ENCODE assay signal across 2 cellular contexts in the genomic region with DNA sequence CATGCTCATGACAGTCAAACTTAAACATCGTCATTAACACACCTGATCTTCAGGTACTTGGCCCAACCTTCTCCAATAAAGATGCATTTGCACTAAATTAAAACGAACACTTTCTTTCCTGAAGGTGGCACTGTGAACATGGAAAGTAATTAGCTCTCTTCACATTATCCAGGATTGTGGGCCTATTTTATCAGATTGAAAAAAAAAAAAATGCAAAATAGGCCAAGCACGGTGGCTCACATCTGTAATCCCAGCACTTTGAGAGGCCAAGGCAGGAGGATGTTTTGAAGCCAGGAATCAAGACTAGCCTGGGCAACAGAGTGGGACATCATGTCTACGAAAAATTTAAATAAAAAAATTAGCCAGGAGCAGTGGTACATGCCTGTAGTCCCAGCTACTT.
TF ChIP-seq lines count a peak whose summit lies in the region.

No MANE protein-coding gene starts in this region.

TF ChIP-seq in SK-N-SH, 30 proteins besides CTCF, POLR2A, EP300 and RAD21 (continued from another document):
- TF ChIP-seq, protein P1, sequence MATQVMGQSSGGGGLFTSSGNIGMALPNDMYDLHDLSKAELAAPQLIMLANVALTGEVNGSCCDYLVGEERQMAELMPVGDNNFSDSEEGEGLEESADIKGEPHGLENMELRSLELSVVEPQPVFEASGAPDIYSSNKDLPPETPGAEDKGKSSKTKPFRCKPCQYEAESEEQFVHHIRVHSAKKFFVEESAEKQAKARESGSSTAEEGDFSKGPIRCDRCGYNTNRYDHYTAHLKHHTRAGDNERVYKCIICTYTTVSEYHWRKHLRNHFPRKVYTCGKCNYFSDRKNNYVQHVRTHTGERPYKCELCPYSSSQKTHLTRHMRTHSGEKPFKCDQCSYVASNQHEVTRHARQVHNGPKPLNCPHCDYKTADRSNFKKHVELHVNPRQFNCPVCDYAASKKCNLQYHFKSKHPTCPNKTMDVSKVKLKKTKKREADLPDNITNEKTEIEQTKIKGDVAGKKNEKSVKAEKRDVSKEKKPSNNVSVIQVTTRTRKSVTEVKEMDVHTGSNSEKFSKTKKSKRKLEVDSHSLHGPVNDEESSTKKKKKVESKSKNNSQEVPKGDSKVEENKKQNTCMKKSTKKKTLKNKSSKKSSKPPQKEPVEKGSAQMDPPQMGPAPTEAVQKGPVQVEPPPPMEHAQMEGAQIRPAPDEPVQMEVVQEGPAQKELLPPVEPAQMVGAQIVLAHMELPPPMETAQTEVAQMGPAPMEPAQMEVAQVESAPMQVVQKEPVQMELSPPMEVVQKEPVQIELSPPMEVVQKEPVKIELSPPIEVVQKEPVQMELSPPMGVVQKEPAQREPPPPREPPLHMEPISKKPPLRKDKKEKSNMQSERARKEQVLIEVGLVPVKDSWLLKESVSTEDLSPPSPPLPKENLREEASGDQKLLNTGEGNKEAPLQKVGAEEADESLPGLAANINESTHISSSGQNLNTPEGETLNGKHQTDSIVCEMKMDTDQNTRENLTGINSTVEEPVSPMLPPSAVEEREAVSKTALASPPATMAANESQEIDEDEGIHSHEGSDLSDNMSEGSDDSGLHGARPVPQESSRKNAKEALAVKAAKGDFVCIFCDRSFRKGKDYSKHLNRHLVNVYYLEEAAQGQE (IDR thresholded peaks at IDR 0.05; ENCODE audit: low read depth, low read length) = no peak
- no peak for TF ChIP-seq RXRA (IDR thresholded peaks at IDR 0.05; ENCODE audit: borderline replicate concordance, low read depth)
- TF ChIP-seq, protein P2, sequence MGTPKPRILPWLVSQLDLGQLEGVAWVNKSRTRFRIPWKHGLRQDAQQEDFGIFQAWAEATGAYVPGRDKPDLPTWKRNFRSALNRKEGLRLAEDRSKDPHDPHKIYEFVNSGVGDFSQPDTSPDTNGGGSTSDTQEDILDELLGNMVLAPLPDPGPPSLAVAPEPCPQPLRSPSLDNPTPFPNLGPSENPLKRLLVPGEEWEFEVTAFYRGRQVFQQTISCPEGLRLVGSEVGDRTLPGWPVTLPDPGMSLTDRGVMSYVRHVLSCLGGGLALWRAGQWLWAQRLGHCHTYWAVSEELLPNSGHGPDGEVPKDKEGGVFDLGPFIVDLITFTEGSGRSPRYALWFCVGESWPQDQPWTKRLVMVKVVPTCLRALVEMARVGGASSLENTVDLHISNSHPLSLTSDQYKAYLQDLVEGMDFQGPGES (IDR thresholded peaks at IDR 0.05; ENCODE audit: low read depth, low read length) = no peak
- no peak for TF ChIP-seq POLR2AphosphoS5 (IDR thresholded peaks at IDR 0.05; ENCODE audit: low read depth, low read length)
- TF ChIP-seq, protein P3, sequence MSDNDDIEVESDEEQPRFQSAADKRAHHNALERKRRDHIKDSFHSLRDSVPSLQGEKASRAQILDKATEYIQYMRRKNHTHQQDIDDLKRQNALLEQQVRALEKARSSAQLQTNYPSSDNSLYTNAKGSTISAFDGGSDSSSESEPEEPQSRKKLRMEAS (IDR thresholded peaks at IDR 0.05; ENCODE audit: low read depth) = no peak
- no peak for TF ChIP-seq MEF2A (IDR thresholded peaks at IDR 0.05; ENCODE audit: borderline replicate concordance, low read depth)
- TF ChIP-seq TEAD4 (IDR thresholded peaks at IDR 0.05; ENCODE audit: borderline replicate concordance, insufficient read depth) = no peak
- no peak for TF ChIP-seq TCF12 (IDR thresholded peaks at IDR 0.05)
TF ChIP-seq in SK-N-SH: peak in this region for 0.

TF ChIP-seq in SK-N-SH treated with all-trans-retinoic acid at 6 μM for 48 hours, 23 proteins besides CTCF, POLR2A, EP300 and RAD21 (continued from another document):
- TF ChIP-seq, protein P4, sequence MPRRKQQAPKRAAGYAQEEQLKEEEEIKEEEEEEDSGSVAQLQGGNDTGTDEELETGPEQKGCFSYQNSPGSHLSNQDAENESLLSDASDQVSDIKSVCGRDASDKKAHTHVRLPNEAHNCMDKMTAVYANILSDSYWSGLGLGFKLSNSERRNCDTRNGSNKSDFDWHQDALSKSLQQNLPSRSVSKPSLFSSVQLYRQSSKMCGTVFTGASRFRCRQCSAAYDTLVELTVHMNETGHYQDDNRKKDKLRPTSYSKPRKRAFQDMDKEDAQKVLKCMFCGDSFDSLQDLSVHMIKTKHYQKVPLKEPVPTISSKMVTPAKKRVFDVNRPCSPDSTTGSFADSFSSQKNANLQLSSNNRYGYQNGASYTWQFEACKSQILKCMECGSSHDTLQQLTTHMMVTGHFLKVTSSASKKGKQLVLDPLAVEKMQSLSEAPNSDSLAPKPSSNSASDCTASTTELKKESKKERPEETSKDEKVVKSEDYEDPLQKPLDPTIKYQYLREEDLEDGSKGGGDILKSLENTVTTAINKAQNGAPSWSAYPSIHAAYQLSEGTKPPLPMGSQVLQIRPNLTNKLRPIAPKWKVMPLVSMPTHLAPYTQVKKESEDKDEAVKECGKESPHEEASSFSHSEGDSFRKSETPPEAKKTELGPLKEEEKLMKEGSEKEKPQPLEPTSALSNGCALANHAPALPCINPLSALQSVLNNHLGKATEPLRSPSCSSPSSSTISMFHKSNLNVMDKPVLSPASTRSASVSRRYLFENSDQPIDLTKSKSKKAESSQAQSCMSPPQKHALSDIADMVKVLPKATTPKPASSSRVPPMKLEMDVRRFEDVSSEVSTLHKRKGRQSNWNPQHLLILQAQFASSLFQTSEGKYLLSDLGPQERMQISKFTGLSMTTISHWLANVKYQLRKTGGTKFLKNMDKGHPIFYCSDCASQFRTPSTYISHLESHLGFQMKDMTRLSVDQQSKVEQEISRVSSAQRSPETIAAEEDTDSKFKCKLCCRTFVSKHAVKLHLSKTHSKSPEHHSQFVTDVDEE (CRISPR knock-in tag; IDR thresholded peaks at IDR 0.05) = no peak
- TF ChIP-seq ZC3H10 (CRISPR knock-in tag; IDR thresholded peaks at IDR 0.05) (no peak), RARB (CRISPR knock-in tag; IDR thresholded peaks at IDR 0.05) (no peak), CSDC2 (CRISPR knock-in tag; IDR thresholded peaks at IDR 0.05) (no peak), ZFP30 (CRISPR knock-in tag; IDR thresholded peaks at IDR 0.05) (no peak), ZNF8 (CRISPR knock-in tag; IDR thresholded peaks at IDR 0.05) (no peak), TOX (CRISPR knock-in tag; IDR thresholded peaks at IDR 0.05; ENCODE audit: borderline replicate concordance) (no peak), ARNTL (CRISPR knock-in tag; IDR thresholded peaks at IDR 0.05; ENCODE audit: borderline replicate concordance, low read depth) (no peak), OSR1 (CRISPR knock-in tag; IDR thresholded peaks at IDR 0.05) (no peak)
